ENCODE assay signal across 1 cellular context in genomic region chr22:21641417-21641794, GRCh38.
TF ChIP-seq lines count a peak whose summit lies in the region.

No MANE protein-coding gene starts in this region.

TF ChIP-seq in GM12878, 131 proteins besides CTCF, POLR2A, EP300 and RAD21 (continued from another document):
- TF ChIP-seq, protein P1, sequence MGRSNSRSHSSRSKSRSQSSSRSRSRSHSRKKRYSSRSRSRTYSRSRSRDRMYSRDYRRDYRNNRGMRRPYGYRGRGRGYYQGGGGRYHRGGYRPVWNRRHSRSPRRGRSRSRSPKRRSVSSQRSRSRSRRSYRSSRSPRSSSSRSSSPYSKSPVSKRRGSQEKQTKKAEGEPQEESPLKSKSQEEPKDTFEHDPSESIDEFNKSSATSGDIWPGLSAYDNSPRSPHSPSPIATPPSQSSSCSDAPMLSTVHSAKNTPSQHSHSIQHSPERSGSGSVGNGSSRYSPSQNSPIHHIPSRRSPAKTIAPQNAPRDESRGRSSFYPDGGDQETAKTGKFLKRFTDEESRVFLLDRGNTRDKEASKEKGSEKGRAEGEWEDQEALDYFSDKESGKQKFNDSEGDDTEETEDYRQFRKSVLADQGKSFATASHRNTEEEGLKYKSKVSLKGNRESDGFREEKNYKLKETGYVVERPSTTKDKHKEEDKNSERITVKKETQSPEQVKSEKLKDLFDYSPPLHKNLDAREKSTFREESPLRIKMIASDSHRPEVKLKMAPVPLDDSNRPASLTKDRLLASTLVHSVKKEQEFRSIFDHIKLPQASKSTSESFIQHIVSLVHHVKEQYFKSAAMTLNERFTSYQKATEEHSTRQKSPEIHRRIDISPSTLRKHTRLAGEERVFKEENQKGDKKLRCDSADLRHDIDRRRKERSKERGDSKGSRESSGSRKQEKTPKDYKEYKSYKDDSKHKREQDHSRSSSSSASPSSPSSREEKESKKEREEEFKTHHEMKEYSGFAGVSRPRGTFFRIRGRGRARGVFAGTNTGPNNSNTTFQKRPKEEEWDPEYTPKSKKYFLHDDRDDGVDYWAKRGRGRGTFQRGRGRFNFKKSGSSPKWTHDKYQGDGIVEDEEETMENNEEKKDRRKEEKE (IDR thresholded peaks at IDR 0.05) = no peak
- no peak for TF ChIP-seq PML (IDR thresholded peaks at IDR 0.05; ENCODE audit: low read length)
- TF ChIP-seq, protein P2, sequence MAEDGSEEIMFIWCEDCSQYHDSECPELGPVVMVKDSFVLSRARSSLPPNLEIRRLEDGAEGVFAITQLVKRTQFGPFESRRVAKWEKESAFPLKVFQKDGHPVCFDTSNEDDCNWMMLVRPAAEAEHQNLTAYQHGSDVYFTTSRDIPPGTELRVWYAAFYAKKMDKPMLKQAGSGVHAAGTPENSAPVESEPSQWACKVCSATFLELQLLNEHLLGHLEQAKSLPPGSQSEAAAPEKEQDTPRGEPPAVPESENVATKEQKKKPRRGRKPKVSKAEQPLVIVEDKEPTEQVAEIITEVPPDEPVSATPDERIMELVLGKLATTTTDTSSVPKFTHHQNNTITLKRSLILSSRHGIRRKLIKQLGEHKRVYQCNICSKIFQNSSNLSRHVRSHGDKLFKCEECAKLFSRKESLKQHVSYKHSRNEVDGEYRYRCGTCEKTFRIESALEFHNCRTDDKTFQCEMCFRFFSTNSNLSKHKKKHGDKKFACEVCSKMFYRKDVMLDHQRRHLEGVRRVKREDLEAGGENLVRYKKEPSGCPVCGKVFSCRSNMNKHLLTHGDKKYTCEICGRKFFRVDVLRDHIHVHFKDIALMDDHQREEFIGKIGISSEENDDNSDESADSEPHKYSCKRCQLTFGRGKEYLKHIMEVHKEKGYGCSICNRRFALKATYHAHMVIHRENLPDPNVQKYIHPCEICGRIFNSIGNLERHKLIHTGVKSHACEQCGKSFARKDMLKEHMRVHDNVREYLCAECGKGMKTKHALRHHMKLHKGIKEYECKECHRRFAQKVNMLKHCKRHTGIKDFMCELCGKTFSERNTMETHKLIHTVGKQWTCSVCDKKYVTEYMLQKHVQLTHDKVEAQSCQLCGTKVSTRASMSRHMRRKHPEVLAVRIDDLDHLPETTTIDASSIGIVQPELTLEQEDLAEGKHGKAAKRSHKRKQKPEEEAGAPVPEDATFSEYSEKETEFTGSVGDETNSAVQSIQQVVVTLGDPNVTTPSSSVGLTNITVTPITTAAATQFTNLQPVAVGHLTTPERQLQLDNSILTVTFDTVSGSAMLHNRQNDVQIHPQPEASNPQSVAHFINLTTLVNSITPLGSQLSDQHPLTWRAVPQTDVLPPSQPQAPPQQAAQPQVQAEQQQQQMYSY (CRISPR knock-in tag; IDR thresholded peaks at IDR 0.05) = no peak
- no peak for TF ChIP-seq POLR2AphosphoS2 (IDR thresholded peaks at IDR 0.05; ENCODE audit: low read depth, low read length)
- TF ChIP-seq HDAC6 (IDR thresholded peaks at IDR 0.05; ENCODE audit: unreplicated experiment) = peak; percentile 39
- 0 out of 2 replicates have a peak, but pooled peaks have one; percentile 14 for TF ChIP-seq YY1 (IDR thresholded peaks at IDR 0.05; ENCODE audit: low read depth, low read length)
- peak; percentile 61; the same call in 1 of the 2 replicates for TF ChIP-seq RUNX3 (IDR thresholded peaks at IDR 0.05; ENCODE audit: low read length)
- TF ChIP-seq SPI1 (IDR thresholded peaks at IDR 0.05; ENCODE audit: borderline replicate concordance, insufficient read depth, low read depth, low read length) = no peak
TF ChIP-seq in GM12878: peak in this region for 3.
